12 cellular contexts compared by ENCODE assay signal in the genomic region with DNA sequence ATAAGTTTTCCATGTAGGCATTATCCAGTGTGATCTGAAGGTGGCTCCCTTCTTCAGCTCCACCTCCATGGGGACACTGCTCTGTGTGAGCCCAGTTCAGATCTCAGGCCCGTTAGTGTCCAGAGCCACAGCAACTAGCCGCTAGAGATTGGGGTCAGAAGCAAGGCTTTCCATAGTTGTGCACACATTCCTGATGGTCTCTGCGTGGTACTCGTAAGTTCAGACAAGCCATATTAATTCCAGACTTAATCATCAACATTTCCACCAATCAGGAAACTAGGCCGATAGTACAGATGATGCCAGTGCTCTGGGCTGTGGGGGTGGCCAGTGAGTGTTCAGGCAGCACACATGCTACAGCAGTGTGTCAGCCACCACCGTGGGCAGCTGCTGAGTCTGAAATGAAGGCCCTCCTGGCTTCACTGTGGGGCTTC. TPM values are rescaled to one million over a fixed set of nuclear protein-coding genes. Genes with fewer than 3 reads are reported as not detected.
A peak's percentile ranks its signal among the peaks of the same experiment; 100 is the strongest.
DNase-seq lines count a peak whose midpoint lies in the region; ATAC-seq and TF ChIP-seq lines count a peak whose summit lies in the region.
"Had no signal": no experiment of that assay in that cellular context is flagged by ENCODE, and none has a peak within 500 bp of the region (broad histone marks: within the 10 kb centered on the region; RNA-seq: fewer than 3 reads in every experiment).

No MANE protein-coding gene starts in this region.

- H2AFZ ChIP-seq in GM23248, result peak overlapping the region; percentile 84

- no peak overlapping the region for H3K4ac ChIP-seq in mesendoderm (ENCODE audit: low read depth, low read length)

- H3K4me1 ChIP-seq in GM23248 (ENCODE audit: insufficient read depth) (peaks cover 25% of the 10 kb centered on the region), mesendoderm (ENCODE audit: control insufficient read depth, low read depth, low read length) (no peaks in the 10 kb centered on the region)

- WGBS in GM23248 (ENCODE audit: low coverage in 1 of 2, low lambda C conversion rate in 2 of 2, missing lambda C conversion rate in 2 of 2), 2 experiments, result 6 to 9% methylated on average over 6 of the region's 6 CpGs
- WGBS in mesendoderm (ENCODE audit: extremely low coverage, insufficient coverage, low lambda C conversion rate), result no CpG with 5 or more reads among the region's 6 CpGs

- peaks cover 13% of the 10 kb centered on the region for H3K36me3 Mint-ChIP-seq in activated CD8-positive, alpha-beta memory T cell treated with anti-CD3 and anti-CD28 coated beads, Interleukin-2, amount 10 ng/mL, durations not matched to agents 7 days and 5 days

- H4K8ac ChIP-seq in mesendoderm (ENCODE audit: low read depth, low read length), result no peak overlapping the region

- no peaks in the 10 kb centered on the region for H4K20me1 ChIP-seq in GM23248 (ENCODE audit: insufficient read depth)

- no peak overlapping the region for H3K56ac ChIP-seq in mesendoderm (ENCODE audit: low read length)

- CTCF ChIA-PET in activated CD8-positive, alpha-beta memory T cell treated with anti-CD3 and anti-CD28 coated beads, Interleukin-2, amount 10 ng/mL, durations not matched to agents 7 days and 5 days (lab: Charles Lee), result interaction anchor here (0.9 kb wide), 1 partner anchor 9 kb away, joined by 3 read pairs; no protein-coding TSS in a partner anchor

- no peak for ATAC-seq in activated CD8-positive, alpha-beta memory T cell treated with anti-CD3 and anti-CD28 coated beads, Interleukin-2, amount 10 ng/mL, durations not matched to agents 7 days and 5 days
- ATAC-seq: GM12878 had no signal

- H2AK5ac ChIP-seq in mesendoderm (ENCODE audit: low read length), result no peak overlapping the region

- H3K9me3 ChIP-seq in GM23248 (ENCODE audit: low read depth), result no peaks in the 10 kb centered on the region

- H3F3A ChIP-seq in GM23248 (ENCODE audit: insufficient read depth), result peaks cover 38% of the 10 kb centered on the region

- no peak overlapping the region for H3K23ac ChIP-seq in mesendoderm (ENCODE audit: low read length)

- H2BK5ac ChIP-seq in mesendoderm (ENCODE audit: low read length), result no peak overlapping the region

- H3K79me2 ChIP-seq in GM23248 (ENCODE audit: insufficient read depth), result no peaks in the 10 kb centered on the region
- no peaks in the 10 kb centered on the region for H3K79me2 ChIP-seq in mesendoderm (ENCODE audit: control insufficient read depth, insufficient read depth, low read length)

- H3K4me3 Mint-ChIP-seq in activated CD8-positive, alpha-beta memory T cell treated with anti-CD3 and anti-CD28 coated beads, Interleukin-2, amount 10 ng/mL, durations not matched to agents 7 days and 5 days, result no peak overlapping the region
- H3K4me3 Mint-ChIP-seq: activated naive CD8-positive, alpha-beta T cell; stimulated activated naive CD8-positive, alpha-beta T cell treated with anti-CD3 and anti-CD28 coated beads, Interleukin-15, Interleukin-2, amounts not matched to agents 100 ng/mL and 50 ng/mL, for 24 hours had no signal

- H3K36me3 ChIP-seq in GM23248 (ENCODE audit: low read depth), result no peaks in the 10 kb centered on the region
- no peaks in the 10 kb centered on the region for H3K36me3 ChIP-seq in mesendoderm (ENCODE audit: control insufficient read depth, insufficient read depth, low read length)

- no peaks in the 10 kb centered on the region for H3K9me2 ChIP-seq in GM23248 (ENCODE audit: insufficient read depth)

- no peak overlapping the region for H2BK15ac ChIP-seq in mesendoderm (replicated peaks; ENCODE audit: low read depth)

- peak; percentile 13 for TF ChIP-seq CTCF in epithelial cell of esophagus (IDR thresholded peaks at IDR 0.05; ENCODE audit: insufficient read depth, low read depth, low read length, missing control alignments)

- H3K4me1 Mint-ChIP-seq in activated CD8-positive, alpha-beta memory T cell treated with anti-CD3 and anti-CD28 coated beads, Interleukin-2, amount 10 ng/mL, durations not matched to agents 7 days and 5 days, result no peaks in the 10 kb centered on the region

- H3K79me1 ChIP-seq in mesendoderm (ENCODE audit: low read length), result no peaks in the 10 kb centered on the region

- H3K27ac ChIP-seq in GM23248 (peak overlapping the region; percentile 86), mesendoderm (ENCODE audit: low read depth, low read length) (no peak overlapping the region)
- H3K27ac ChIP-seq: SK-N-MC had no signal

- no peak overlapping the region for H4K5ac ChIP-seq in mesendoderm (ENCODE audit: low read length)

- peaks cover 12% of the 10 kb centered on the region for H3K9me3 Mint-ChIP-seq in activated CD8-positive, alpha-beta memory T cell treated with anti-CD3 and anti-CD28 coated beads, Interleukin-2, amount 10 ng/mL, durations not matched to agents 7 days and 5 days (ENCODE audit: low read depth)
- H3K9me3 Mint-ChIP-seq: stimulated activated naive CD8-positive, alpha-beta T cell treated with anti-CD3 and anti-CD28 coated beads, Interleukin-15, Interleukin-2, amounts not matched to agents 100 ng/mL and 50 ng/mL, for 24 hours had no signal

- in situ Hi-C loops in GM23248 (cut with MboI), result no loop called here

- DNase-seq in GM23248 (peak; percentile 98), RKO (ENCODE audit: low spot score) (peak; percentile 97), epithelial cell of esophagus (ENCODE audit: low read depth) (peak; percentile 94), renal cortical epithelial cell (ENCODE audit: low read depth) (peak; percentile 76), foreskin melanocyte (no peak), mesendoderm (no peak)
- no peak for DNase-seq in activated CD8-positive, alpha-beta memory T cell treated with anti-CD3 and anti-CD28 coated beads, Interleukin-2, amount 10 ng/mL, durations not matched to agents 7 days and 5 days
- no peak for DNase-seq in activated CD8-positive, alpha-beta memory T cell treated with anti-CD3 and anti-CD28 coated beads, Interleukin-2, amount 50 U/mL, for 48 hours

- H2BK120ac ChIP-seq in mesendoderm (ENCODE audit: low read depth, low read length), result no peak overlapping the region

- H3K27me3 Mint-ChIP-seq in activated CD8-positive, alpha-beta memory T cell treated with anti-CD3 and anti-CD28 coated beads, Interleukin-2, amount 10 ng/mL, durations not matched to agents 7 days and 5 days, result peaks cover 4% of the 10 kb centered on the region
- H3K27me3 Mint-ChIP-seq: activated naive CD8-positive, alpha-beta T cell; stimulated activated naive CD8-positive, alpha-beta T cell treated with anti-CD3 and anti-CD28 coated beads, Interleukin-15, Interleukin-2, amounts not matched to agents 100 ng/mL and 50 ng/mL, for 24 hours had no signal

- no peak overlapping the region for H3K18ac ChIP-seq in mesendoderm (ENCODE audit: low read length)

- H3K9ac ChIP-seq in GM23248 (peak overlapping the region; percentile 71), mesendoderm (ENCODE audit: low read length) (no peak overlapping the region)

- H3K4me2 ChIP-seq in GM23248 (ENCODE audit: unreplicated experiment), result peak overlapping the region; percentile 68
- H3K4me2 ChIP-seq in mesendoderm (ENCODE audit: low read length), result no peak overlapping the region

- no peak overlapping the region for H3K27ac Mint-ChIP-seq in activated CD8-positive, alpha-beta memory T cell treated with anti-CD3 and anti-CD28 coated beads, Interleukin-2, amount 10 ng/mL, durations not matched to agents 7 days and 5 days
- H3K27ac Mint-ChIP-seq: activated naive CD8-positive, alpha-beta T cell; stimulated activated naive CD8-positive, alpha-beta T cell treated with anti-CD3 and anti-CD28 coated beads, Interleukin-15, Interleukin-2, amounts not matched to agents 100 ng/mL and 50 ng/mL, for 24 hours had no signal

- H3K4me3 ChIP-seq in GM23248 (peak overlapping the region; percentile 55), epithelial cell of esophagus (ENCODE audit: low read length) (no peak overlapping the region), mesendoderm (ENCODE audit: low read length) (no peak overlapping the region)
- H3K4me3 ChIP-seq: GM12878, SK-N-MC had no signal

- H3K27me3 ChIP-seq in GM23248 (replicated peaks; ENCODE audit: insufficient read depth) (no peaks in the 10 kb centered on the region), mesendoderm (ENCODE audit: insufficient read depth, low read length, poor library complexity) (no peaks in the 10 kb centered on the region)

RNA-seq across cellular contexts. Expression of a gene that starts 17.5 kb away (rescaled TPM):
- 77.9 and 99.0 TPM in 2 replicates for total RNA-seq in GM23248 (2014; rRNA removed; shearing (Covaris generic))
- polyA plus RNA-seq in GM23248 (2016; fragmentation: Nextera tagmentation; extraction: Ambion mirVana), result 138 and 150 TPM in 2 replicates
- total RNA-seq in renal cortical epithelial cell, result 79.4 and 138 TPM in 2 replicates
- 100 to 1,000 TPM; 105 to 146 TPM for total RNA-seq in activated CD8-positive, alpha-beta memory T cell treated with anti-CD3 and anti-CD28 coated beads, Interleukin-2, amount 10 ng/mL, durations not matched to agents 7 days and 5 days
- polyA plus RNA-seq in mesendoderm (2013, experiment 1 of 2), result 252 TPM
- 246 TPM for polyA plus RNA-seq in mesendoderm (2013, experiment 2 of 2)

Comparison
In these comparisons a context has a peak if more than half of its experiments do, and no peak if none do; other contexts are left out.
1. DNase-seq: peak in GM23248 (single experiment), RKO (single experiment), epithelial cell of esophagus (single experiment) and renal cortical epithelial cell (single experiment); none in foreskin melanocyte (single experiment), activated CD8-positive, alpha-beta memory T cell treated with anti-CD3 and anti-CD28 coated beads, Interleukin-2, amount 10 ng/mL, durations not matched to agents 7 days and 5 days (single experiment), activated CD8-positive, alpha-beta memory T cell treated with anti-CD3 and anti-CD28 coated beads, Interleukin-2, amount 50 U/mL, for 48 hours (single experiment) and mesendoderm (single experiment).